In the genomic region with DNA sequence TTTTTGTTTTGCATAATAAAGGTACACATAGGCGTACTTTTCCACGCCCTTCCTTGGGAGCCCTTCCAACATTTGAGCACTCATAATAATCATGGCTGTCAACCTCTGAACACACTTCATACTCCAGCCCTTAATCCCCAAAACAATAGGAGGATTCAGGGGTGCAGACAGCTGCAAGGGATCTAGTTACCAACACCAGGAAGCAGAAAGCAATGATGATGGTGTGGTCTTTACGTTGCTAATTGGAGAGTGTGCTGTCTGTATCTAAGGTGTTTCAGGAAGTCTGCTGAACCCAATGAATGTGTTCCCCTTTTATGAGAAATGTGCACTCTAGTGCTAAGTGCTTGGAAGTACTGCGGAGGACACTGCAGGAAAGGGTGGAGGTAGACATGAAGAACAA, we compare ENCODE assay signal across 20 cellular contexts.
A peak's percentile ranks its signal among the peaks of the same experiment; 100 is the strongest.
DNase-seq lines count a peak whose midpoint lies in the region; ATAC-seq and TF ChIP-seq lines count a peak whose summit lies in the region.
"Had no signal": no experiment of that assay in that cellular context is flagged by ENCODE, and none has a peak within 500 bp of the region (broad histone marks: within the 10 kb centered on the region; RNA-seq: fewer than 3 reads in every experiment).

No MANE protein-coding gene starts in this region.

- intact Hi-C loops in uterus (cut with DNase I; ENCODE audit: low total_unique reads), result no loop called here

- DNase-seq in NCI-H1092 (lab: John Stamatoyannopoulos, UW), result peak; percentile 84
- DNase-seq in NCI-H2107 (lab: John Stamatoyannopoulos, UW), result peak; percentile 27
- DNase-seq in SHP77 (lab: John Stamatoyannopoulos, UW), result peak; percentile 39 to 69
- DNase-seq in uterus, result no peak
- no peak for DNase-seq in midbrain (lab: John Stamatoyannopoulos, UW)
- DNase-seq: activated CD8-positive, alpha-beta memory T cell treated with anti-CD3 and anti-CD28 coated beads for 24 hours; activated T-cell treated with anti-CD3 and anti-CD28 coated beads, Interleukin-2, amount 50 U/mL, for 72 hours; AML-193; HCEC 1CT; hippocampal formation; islet precursor cell; Karpas-422; mammary epithelial cell; NCI-H2171 treated with DMSO at 0.1 percent for 48 hours; Right ventricle myocardium superior; spleen had no signal

- ATAC-seq in HG03097 (IDR thresholded peaks at IDR 0.05; ENCODE audit: low FRiP score, unreplicated experiment), result no peak
- ATAC-seq in GM21723 (IDR thresholded peaks at IDR 0.05; ENCODE audit: unreplicated experiment), result no peak
- ATAC-seq: activated naive CD4-positive, alpha-beta T cell treated with anti-CD3 and anti-CD28 coated beads, Interleukin-2, amount 50 U/mL, for 72 hours; activated T-cell treated with anti-CD3 and anti-CD28 coated beads, Interleukin-2, amount 50 U/mL, for 72 hours; natural killer cell treated with Interleukin-12 subunit alpha and Interleukin-12 subunit beta and Interleukin-15 and Interleukin-18, amount 100 ng/mL, for 72 hours had no signal

- TF ChIP-seq CTCF in uterus (IDR thresholded peaks at IDR 0.05), result no peak

- no peak for TF ChIP-seq POLR2A in uterus (IDR thresholded peaks at IDR 0.05)

- peaks cover 4 to 7% of the 10 kb centered on the region in 2 donors for H3K4me1 ChIP-seq in uterus
- H3K4me1 ChIP-seq: spleen had no signal

- H3K4me3 ChIP-seq in uterus, result no peak overlapping the region
- H3K4me3 ChIP-seq: spleen had no signal

- no peaks in the 10 kb centered on the region for H3K36me3 ChIP-seq in uterus
- H3K36me3 ChIP-seq: spleen had no signal

- H3K27me3 ChIP-seq in uterus, result no peaks in the 10 kb centered on the region
- H3K27me3 ChIP-seq: spleen had no signal

- H3K9me3 ChIP-seq in uterus, result no peaks in the 10 kb centered on the region
- H3K9me3 ChIP-seq: spleen had no signal

- peak overlapping the region; percentile 44 to 81 for H3K27ac ChIP-seq in uterus
- H3K27ac ChIP-seq: spleen had no signal

Comparison
In these comparisons a context has a peak if more than half of its experiments do, and no peak if none do; other contexts are left out.
1. DNase-seq: peak in NCI-H1092 (single experiment), NCI-H2107 (single experiment) and SHP77 (2 of 2); none in uterus (0 of 2) and midbrain (single experiment).